Comparison of ENCODE assay signal across 38 cellular contexts in the genomic region with DNA sequence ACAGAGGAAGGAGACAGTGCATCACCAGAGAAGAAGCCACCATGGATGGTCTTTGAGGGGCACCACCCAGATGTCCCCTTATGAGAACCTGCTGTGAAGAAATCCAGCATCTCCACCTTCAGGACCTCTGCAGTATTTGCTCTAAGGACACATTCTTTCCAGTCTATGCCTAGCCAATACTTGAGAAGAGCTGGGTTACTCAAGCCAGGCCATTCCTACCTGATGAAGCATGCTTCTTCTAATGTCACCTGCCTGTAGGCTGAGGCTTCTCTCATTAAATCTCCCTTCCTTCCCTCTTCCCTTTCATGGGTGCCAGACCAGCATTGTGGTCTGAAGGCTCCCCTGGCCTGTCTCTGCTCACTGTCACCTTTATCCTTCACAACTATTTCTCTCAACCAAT.
"Had no signal": no experiment of that assay in that cellular context is flagged by ENCODE, and none has a peak within 500 bp of the region (broad histone marks: within the 10 kb centered on the region; RNA-seq: fewer than 3 reads in every experiment).

No MANE protein-coding gene starts in this region.

- H3K27ac Mint-ChIP-seq: activated naive CD4-positive, alpha-beta T cell treated with anti-CD3 and anti-CD28 coated beads for 36 hours; activated naive CD4-positive, alpha-beta T cell treated with anti-CD3 and anti-CD28 coated beads, Interleukin-2, amount 10 ng/mL, durations not matched to agents 7 days and 5 days; activated naive CD4-positive, alpha-beta T cell treated with anti-CD3 and anti-CD28 coated beads, Interleukin-2, amount 50 U/mL, for 24 hours; activated naive CD4-positive, alpha-beta T cell treated with anti-CD3 and anti-CD28 coated beads, Interleukin-2, amount 50 U/mL, for 72 hours; activated naive CD8-positive, alpha-beta T cell; activated naive CD8-positive, alpha-beta T cell treated with anti-CD3 and anti-CD28 coated beads for 36 hours; activated naive CD8-positive, alpha-beta T cell treated with anti-CD3 and anti-CD28 coated beads, Interleukin-2, amount 10 ng/mL, durations not matched to agents 7 days and 5 days; activated naive CD8-positive, alpha-beta T cell treated with anti-CD3 and anti-CD28 coated beads, Interleukin-2, amount 50 U/mL, for 24 hours; activated T-cell treated with anti-CD3 and anti-CD28 coated beads, Interleukin-2, amount 50 U/mL, for 24 hours; activated T-cell treated with anti-CD3 and anti-CD28 coated beads, Interleukin-2, amount 50 U/mL, for 72 hours; activated T-helper 1 cell treated with anti-CD3 and anti-CD28 coated beads, Interleukin-12 subunit alpha, Interleukin-12 subunit beta, Interleukin-2, Interleukin-4 antibody, amounts not matched to agents 30 ng/mL and 10 ng/mL and 1 ng/mL, durations not matched to agents 14 hours and 24 hours and 36 hours; activated T-helper 17 cell treated with anti-CD3 and anti-CD28 coated beads, Interleukin-2, amount 50 U/mL, for 72 hours; activated T-helper 2 cell treated with anti-CD3 and anti-CD28 coated beads, Interferon-gamma antibody, Interleukin-2, Interleukin-4, amounts not matched to agents 10 μg/mL and 5 μg/mL and 100 μg/mL, durations not matched to agents 14 hours and 24 hours and 36 hours; brain had no signal

- H3K4me1 Mint-ChIP-seq: activated naive CD4-positive, alpha-beta T cell treated with anti-CD3 and anti-CD28 coated beads, Interleukin-2, amount 10 ng/mL, durations not matched to agents 7 days and 5 days; activated naive CD4-positive, alpha-beta T cell treated with anti-CD3 and anti-CD28 coated beads, Interleukin-2, amount 50 U/mL, for 24 hours; activated naive CD8-positive, alpha-beta T cell treated with anti-CD3 and anti-CD28 coated beads for 36 hours; activated naive CD8-positive, alpha-beta T cell treated with anti-CD3 and anti-CD28 coated beads, Interleukin-2, amount 10 ng/mL, durations not matched to agents 7 days and 5 days; activated naive CD8-positive, alpha-beta T cell treated with anti-CD3 and anti-CD28 coated beads, Interleukin-2, amount 50 U/mL, for 24 hours; activated T-helper 17 cell treated with anti-CD3 and anti-CD28 coated beads, Interleukin-2, amount 50 U/mL, for 72 hours; brain; central memory CD8-positive, alpha-beta T cell had no signal

- H3K4me1 ChIP-seq: adrenal gland, ascending aorta, body of pancreas, breast epithelium had no signal

- H3K27ac ChIP-seq: adrenal gland, ascending aorta, body of pancreas, brain microvascular endothelial cell, breast epithelium, cardiac muscle cell had no signal

- H3K36me3 ChIP-seq: adrenal gland, ascending aorta, brain microvascular endothelial cell, breast epithelium, cardiac muscle cell had no signal

- H3K9me3 ChIP-seq: adrenal gland, ascending aorta, body of pancreas had no signal

- DNase-seq: activated effector memory CD4-positive, alpha-beta T cell treated with anti-CD3 and anti-CD28 coated beads, Interleukin-2, amount 50 U/mL, for 16 hours; activated effector memory CD4-positive, alpha-beta T cell treated with Interleukin-2 at 50 U/mL for 16 hours; activated gamma-delta T cell; activated gamma-delta T cell treated with Interleukin-2 at 50 U/mL for 16 hours; activated naive CD4-positive, alpha-beta T cell; activated naive CD4-positive, alpha-beta T cell treated with anti-CD3 and anti-CD28 coated beads for 36 hours; activated naive CD4-positive, alpha-beta T cell treated with anti-CD3 and anti-CD28 coated beads, Interleukin-2, amount 10 ng/mL, durations not matched to agents 7 days and 5 days; activated naive CD4-positive, alpha-beta T cell treated with anti-CD3 and anti-CD28 coated beads, Interleukin-2, amount 50 U/mL, for 16 hours; activated naive CD4-positive, alpha-beta T cell treated with Interleukin-2 at 50 U/mL for 16 hours; activated naive CD8-positive, alpha-beta T cell treated with anti-CD3 and anti-CD28 coated beads for 36 hours; activated naive CD8-positive, alpha-beta T cell treated with anti-CD3 and anti-CD28 coated beads, Interleukin-2, amount 10 ng/mL, durations not matched to agents 7 days and 5 days; activated naive CD8-positive, alpha-beta T cell treated with anti-CD3 and anti-CD28 coated beads, Interleukin-2, amount 50 U/mL, for 24 hours; activated T-cell treated with anti-CD3 and anti-CD28 coated beads, Interleukin-2, amount 50 U/mL, for 1 hour; activated T-cell treated with anti-CD3 and anti-CD28 coated beads, Interleukin-2, amount 50 U/mL, for 24 hours; activated T-cell treated with anti-CD3 and anti-CD28 coated beads, Interleukin-2, amount 50 U/mL, for 4 hours; activated T-cell treated with anti-CD3 and anti-CD28 coated beads, Interleukin-2, amount 50 U/mL, for 48 hours; activated T-cell treated with anti-CD3 and anti-CD28 coated beads, Interleukin-2, amount 50 U/mL, for 72 hours; adrenal gland; amniotic stem cell; amygdala; anterior cingulate cortex; aorta; body of pancreas; brain microvascular endothelial cell; caudate nucleus; central memory CD4-positive, alpha-beta T cell; cerebellar nuclear complex had no signal

- ATAC-seq: activated naive CD4-positive, alpha-beta T cell treated with anti-CD3 and anti-CD28 coated beads, Interleukin-2, amount 50 U/mL, for 72 hours; activated naive CD8-positive, alpha-beta T cell treated with anti-CD3 and anti-CD28 coated beads, Interleukin-2, amount 50 U/mL, for 24 hours; activated T-cell treated with anti-CD3 and anti-CD28 coated beads, Interleukin-2, amount 50 U/mL, for 4 hours; activated T-cell treated with anti-CD3 and anti-CD28 coated beads, Interleukin-2, amount 50 U/mL, for 72 hours; activated T-helper 17 cell treated with anti-CD3 and anti-CD28 coated beads, Interleukin-2, amount 50 U/mL, for 72 hours; body of pancreas had no signal

- H3K4me3 Mint-ChIP-seq: activated naive CD4-positive, alpha-beta T cell treated with anti-CD3 and anti-CD28 coated beads for 36 hours; activated naive CD4-positive, alpha-beta T cell treated with anti-CD3 and anti-CD28 coated beads, Interleukin-2, amount 10 ng/mL, durations not matched to agents 7 days and 5 days; activated naive CD4-positive, alpha-beta T cell treated with anti-CD3 and anti-CD28 coated beads, Interleukin-2, amount 50 U/mL, for 24 hours; activated naive CD8-positive, alpha-beta T cell; activated naive CD8-positive, alpha-beta T cell treated with anti-CD3 and anti-CD28 coated beads for 36 hours; activated naive CD8-positive, alpha-beta T cell treated with anti-CD3 and anti-CD28 coated beads, Interleukin-2, amount 10 ng/mL, durations not matched to agents 7 days and 5 days; activated naive CD8-positive, alpha-beta T cell treated with anti-CD3 and anti-CD28 coated beads, Interleukin-2, amount 50 U/mL, for 24 hours; activated T-cell treated with anti-CD3 and anti-CD28 coated beads, Interleukin-2, amount 50 U/mL, for 24 hours; activated T-cell treated with anti-CD3 and anti-CD28 coated beads, Interleukin-2, amount 50 U/mL, for 4 hours; activated T-cell treated with anti-CD3 and anti-CD28 coated beads, Interleukin-2, amount 50 U/mL, for 72 hours; activated T-helper 1 cell treated with anti-CD3 and anti-CD28 coated beads, Interleukin-12 subunit alpha, Interleukin-12 subunit beta, Interleukin-2, Interleukin-4 antibody, amounts not matched to agents 30 ng/mL and 10 ng/mL and 1 ng/mL, durations not matched to agents 14 hours and 24 hours and 36 hours; activated T-helper 17 cell treated with anti-CD3 and anti-CD28 coated beads, Interleukin-2, amount 50 U/mL, for 72 hours; brain; central memory CD8-positive, alpha-beta T cell had no signal

- H3K4me3 ChIP-seq: adrenal gland, ascending aorta, body of pancreas, breast epithelium, cardiac muscle cell had no signal

- H3K36me3 Mint-ChIP-seq: activated naive CD4-positive, alpha-beta T cell treated with anti-CD3 and anti-CD28 coated beads, Interleukin-2, amount 10 ng/mL, durations not matched to agents 7 days and 5 days; activated naive CD4-positive, alpha-beta T cell treated with anti-CD3 and anti-CD28 coated beads, Interleukin-2, amount 50 U/mL, for 24 hours; activated naive CD8-positive, alpha-beta T cell; activated naive CD8-positive, alpha-beta T cell treated with anti-CD3 and anti-CD28 coated beads for 36 hours; activated naive CD8-positive, alpha-beta T cell treated with anti-CD3 and anti-CD28 coated beads, Interleukin-2, amount 10 ng/mL, durations not matched to agents 7 days and 5 days; brain had no signal

- H3K27me3 Mint-ChIP-seq: activated naive CD4-positive, alpha-beta T cell treated with anti-CD3 and anti-CD28 coated beads, Interleukin-2, amount 10 ng/mL, durations not matched to agents 7 days and 5 days; activated naive CD4-positive, alpha-beta T cell treated with anti-CD3 and anti-CD28 coated beads, Interleukin-2, amount 50 U/mL, for 24 hours; activated naive CD8-positive, alpha-beta T cell treated with anti-CD3 and anti-CD28 coated beads for 36 hours; activated naive CD8-positive, alpha-beta T cell treated with anti-CD3 and anti-CD28 coated beads, Interleukin-2, amount 10 ng/mL, durations not matched to agents 7 days and 5 days; activated naive CD8-positive, alpha-beta T cell treated with anti-CD3 and anti-CD28 coated beads, Interleukin-2, amount 50 U/mL, for 24 hours; activated T-cell treated with anti-CD3 and anti-CD28 coated beads, Interleukin-2, amount 50 U/mL, for 24 hours; activated T-helper 17 cell treated with anti-CD3 and anti-CD28 coated beads, Interleukin-2, amount 50 U/mL, for 72 hours; central memory CD8-positive, alpha-beta T cell had no signal

- H3K27me3 ChIP-seq: adrenal gland, ascending aorta, body of pancreas, brain microvascular endothelial cell, breast epithelium, cardiac muscle cell had no signal
